In genomic region chr5:175534070-175534932, GRCh38 we compare ENCODE assay signal across 8 cellular contexts. TPM values are rescaled to one million over a fixed set of nuclear protein-coding genes. Genes with fewer than 3 reads are reported as not detected.
DNase-seq lines count a peak whose midpoint lies in the region; ATAC-seq and TF ChIP-seq lines count a peak whose summit lies in the region.

No MANE protein-coding gene starts in this region.

- POLR2A ChIA-PET in activated B cell treated with CpG ODN at 0.5 μM for 24 hours (lab: Charles Lee), result no interaction called here

- in situ Hi-C loops in mammary epithelial cell (cut with MboI; ENCODE audit: low sequenced_read_pairs in 2 of 2), result loop anchor here in 1 of 2 donors (25.0 kb wide), 1 partner anchor 178 kb away; no protein-coding TSS in a partner anchor

- 7% methylated on average over 27 of the region's 32 CpGs for WGBS in mammary epithelial cell (ENCODE audit: low coverage, missing lambda C conversion rate)

- H3K27me3 Mint-ChIP-seq in activated B cell treated with CpG ODN at 0.5 μM for 24 hours, result no peaks in the 10 kb centered on the region

- TF ChIP-seq CTCF in AG09309 (IDR thresholded peaks at IDR 0.05; ENCODE audit: control insufficient read depth, insufficient read depth, low read depth, low read length, missing control alignments), result peak; percentile 99
- peak; percentile 59 for TF ChIP-seq CTCF in activated B cell treated with CpG ODN at 0.5 μM for 24 hours (IDR thresholded peaks at IDR 0.05)
- peak; percentile 97 to 100 for TF ChIP-seq CTCF in mammary epithelial cell (conservative IDR thresholded peaks at IDR 0.05 in 1 of 2, IDR thresholded peaks at IDR 0.05 in 1 of 2; ENCODE audit: extremely low read depth in 1 of 2, insufficient read depth in 1 of 2, low read depth in 1 of 2, low read length in 2 of 2)

- H3K4me1 ChIP-seq in mammary epithelial cell (ENCODE audit: insufficient read depth, low read length), result no peaks in the 10 kb centered on the region

- intact Hi-C loops in activated B cell treated with CpG ODN at 0.5 μM for 24 hours (cut with micrococcal nuclease), result loop anchor here (10.0 kb wide), 1 partner anchor 170 kb away; no protein-coding TSS in a partner anchor
- intact Hi-C loops in mammary epithelial cell (cut with micrococcal nuclease), result loop anchor here (2.0 kb wide), 1 partner anchor 184 kb away; no protein-coding TSS in a partner anchor

- H2AFZ ChIP-seq in mammary epithelial cell (ENCODE audit: low read depth, low read length), result peak overlapping the region; percentile 67

- H3K4me1 Mint-ChIP-seq in activated B cell treated with CpG ODN at 0.5 μM for 24 hours, result peaks cover 7% of the 10 kb centered on the region

- no peaks in the 10 kb centered on the region for H4K20me1 ChIP-seq in mammary epithelial cell (ENCODE audit: insufficient read depth, low read length)

- no peak overlapping the region for H3K9ac ChIP-seq in mammary epithelial cell (ENCODE audit: insufficient read depth, low read length)

- BruUV-seq in mammary epithelial cell (replicated peaks; lab: Mats Ljungman, UMichigan), result no TSS peak

- H3K27me3 ChIP-seq in mammary epithelial cell (ENCODE audit: insufficient read depth, low read length), result no peaks in the 10 kb centered on the region

- H3K79me2 ChIP-seq in mammary epithelial cell (ENCODE audit: insufficient read depth, low read length), result no peaks in the 10 kb centered on the region

- H3K9me3 Mint-ChIP-seq in activated B cell treated with CpG ODN at 0.5 μM for 24 hours, result no peaks in the 10 kb centered on the region

- H3K36me3 Mint-ChIP-seq in activated B cell treated with CpG ODN at 0.5 μM for 24 hours (ENCODE audit: low read depth), result peaks cover 17% of the 10 kb centered on the region

- no peak overlapping the region for H3K27ac ChIP-seq in mammary epithelial cell (ENCODE audit: insufficient read depth, low read depth, low read length)

- H3K27ac Mint-ChIP-seq in activated B cell treated with CpG ODN at 0.5 μM for 24 hours, result no peak overlapping the region

- H3K4me3 ChIP-seq in AG09309 (ENCODE audit: control insufficient read depth, low read depth, low read length), result no peak overlapping the region
- no peak overlapping the region for H3K4me3 ChIP-seq in mammary epithelial cell (replicated peaks in 1 of 3; ENCODE audit: insufficient read depth in 1 of 3, low read depth in 2 of 3, low read length in 3 of 3)

- H3K4me2 ChIP-seq in mammary epithelial cell (ENCODE audit: insufficient read depth, low read depth, low read length), result peak overlapping the region; percentile 55

- H3K4me3 Mint-ChIP-seq in activated B cell treated with CpG ODN at 0.5 μM for 24 hours, result no peak overlapping the region

- peaks cover 7% of the 10 kb centered on the region for H3K36me3 ChIP-seq in mammary epithelial cell (ENCODE audit: insufficient read depth, low read length)

- no peaks in the 10 kb centered on the region for H3K9me3 ChIP-seq in mammary epithelial cell (replicated peaks; ENCODE audit: insufficient read depth, low read length)

- DNase-seq in AG09309 (ENCODE audit: low read depth) (peak; percentile 50), NCI-H2227 treated with DMSO at 0.1 percent for 48 hours (lab: John Stamatoyannopoulos, UW) (peak; percentile 62), activated B cell treated with CpG ODN at 0.5 μM for 24 hours (peak; percentile 50), mammary epithelial cell (peak; percentile 66), islet precursor cell (peak; percentile 95)
- DNase-seq in stimulated activated CD4-positive, alpha-beta T cell treated with anti-CD3 and anti-CD28 coated beads, Interleukin-1b, Interleukin-23, amount 100 ng/mL, for 1 hour (ENCODE audit: low read depth in 2 of 2), result peak; percentile 71 to 73

- CTCF ChIA-PET in activated B cell treated with CpG ODN at 0.5 μM for 24 hours (lab: Charles Lee) (interaction anchor here (1.2 kb wide), 1 partner anchor 195 kb away, joined by 3 read pairs; no protein-coding TSS in a partner anchor), mammary epithelial cell (lab: Charles Lee; ENCODE audit: low non-redundant PET) (interaction anchor here (0.5 to 0.6 kb wide), 2 partner anchors 44 to 837 kb away, joined by 3 to 5 read pairs; no protein-coding TSS in a partner anchor)

- dilution Hi-C loops in mammary epithelial cell (cut with HindIII; ENCODE audit: low sequenced_read_pairs), result no loop called here

- ATAC-seq in GM18907 (IDR thresholded peaks at IDR 0.05; ENCODE audit: unreplicated experiment), result peak; percentile 95
- ATAC-seq in HG03135 (IDR thresholded peaks at IDR 0.05; ENCODE audit: unreplicated experiment), result peak; percentile 94
- ATAC-seq in activated B cell treated with CpG ODN at 0.5 μM for 24 hours (ENCODE audit: low read depth), result peak; percentile 97

RNA-seq across cellular contexts. Expression of gene SFXN1, which starts 55.9 kb away (rescaled TPM):
- total RNA-seq in activated B cell treated with CpG ODN at 0.5 μM for 24 hours, result 40.2 and 46.9 TPM in 2 replicates
- total RNA-seq in mammary epithelial cell, result 10 to 100 TPM; 75.8 to 79.4 TPM
- 155 TPM for polyA plus RNA-seq in mammary epithelial cell
- 260 TPM for polyA minus RNA-seq in mammary epithelial cell
